In genomic region chrX:140064993-140065392, GRCh38 we compare ENCODE assay signal across 16 cellular contexts.
A peak's percentile ranks its signal among the peaks of the same experiment; 100 is the strongest.
DNase-seq lines count a peak whose midpoint lies in the region; ATAC-seq, FAIRE-seq and TF ChIP-seq lines count a peak whose summit lies in the region.
"Had no signal": no experiment of that assay in that cellular context is flagged by ENCODE, and none has a peak within 500 bp of the region (broad histone marks: within the 10 kb centered on the region; RNA-seq: fewer than 3 reads in every experiment).

No MANE protein-coding gene starts in this region.

- no peaks in the 10 kb centered on the region for H3K4me1 Mint-ChIP-seq in stimulated activated effector memory CD8-positive, alpha-beta T cell treated with anti-CD3 and anti-CD28 coated beads, Interleukin-12 subunit alpha, Interleukin-12 subunit beta, amount 100 ng/mL, for 72 hours

- DNase-seq in A549 (ENCODE audit: low read depth in 1 of 2, low spot score in 1 of 2), result no peak
- DNase-seq in HL-60 (ENCODE audit: low read depth in 1 of 2, low spot score in 1 of 2), result peak; percentile 16 to 56
- DNase-seq in left lobe of liver (ENCODE audit: low spot score), result peak; percentile 81
- DNase-seq in renal cortical epithelial cell (ENCODE audit: low read depth), result peak; percentile 4
- DNase-seq in NK-92 treated with Interleukin-12 subunit alpha and Interleukin-12 subunit beta, amount 100 ng/mL, for 24 hours (lab: John Stamatoyannopoulos, UW), result no peak
- DNase-seq in stimulated activated effector memory CD8-positive, alpha-beta T cell treated with anti-CD3 and anti-CD28 coated beads, Interleukin-12 subunit alpha, Interleukin-12 subunit beta, amount 100 ng/mL, for 72 hours (ENCODE audit: low spot score in 2 of 2), result no peak
- DNase-seq in GM10248 (ENCODE audit: extremely low spot score), result no peak
- DNase-seq: AML-193; CD4-positive, alpha-beta T cell; DMS153; DMS79; GDM1; H9 had no signal

- H3K36me3 Mint-ChIP-seq in stimulated activated effector memory CD8-positive, alpha-beta T cell treated with anti-CD3 and anti-CD28 coated beads, Interleukin-12 subunit alpha, Interleukin-12 subunit beta, amount 100 ng/mL, for 72 hours, result no peaks in the 10 kb centered on the region

- H3K4me3 ChIP-seq in A549 (no peak overlapping the region), HL-60 (replicated peaks; ENCODE audit: insufficient read depth, low read length) (no peak overlapping the region)

- ATAC-seq in A549 (no peak), left lobe of liver (peak; percentile 90)
- no peak for ATAC-seq in stimulated activated effector memory CD8-positive, alpha-beta T cell treated with anti-CD3 and anti-CD28 coated beads, Interleukin-12 subunit alpha, Interleukin-12 subunit beta, amount 100 ng/mL, for 72 hours

- TF ChIP-seq EP300 in A549 (IDR thresholded peaks at IDR 0.05), result no peak

- H3K4me3 Mint-ChIP-seq in stimulated activated effector memory CD8-positive, alpha-beta T cell treated with anti-CD3 and anti-CD28 coated beads, Interleukin-12 subunit alpha, Interleukin-12 subunit beta, amount 100 ng/mL, for 72 hours, result no peak overlapping the region
- H3K4me3 Mint-ChIP-seq: CD4-positive, alpha-beta T cell; H9 had no signal

- TF ChIP-seq POLR2A in A549 (IDR thresholded peaks at IDR 0.05; ENCODE audit: low read length), result no peak

- FAIRE-seq in A549 (lab: Jason Lieb, UNC), result peak; percentile 18
- FAIRE-seq: A204.1, H1 had no signal

- CTCF ChIA-PET in A549 (lab: Yijun Ruan, JAX) (interaction anchor here (0.6 to 0.7 kb wide), 2 partner anchors 9 to 12 kb away, joined by 3 read pairs; no protein-coding TSS in a partner anchor), GM10248 (lab: Yijun Ruan, JAX) (no interaction called here)

- H3K27ac ChIP-seq in A549 (no peak overlapping the region), HL-60 (replicated peaks) (no peak overlapping the region; the same call in none of the 2 replicates)
- H3K27ac ChIP-seq: C4-2B had no signal

- POLR2A ChIA-PET in A549 (lab: Yijun Ruan, JAX), result no interaction called here
- POLR2A ChIA-PET in GM10248 (lab: Yijun Ruan, JAX), result no interaction called here

- no peaks in the 10 kb centered on the region for H3K9me3 ChIP-seq in A549

- no peaks in the 10 kb centered on the region for H3K27me3 ChIP-seq in HL-60 (ENCODE audit: insufficient read depth, poor library complexity, severe bottlenecking)

- no peaks in the 10 kb centered on the region for H3K9me3 Mint-ChIP-seq in stimulated activated effector memory CD8-positive, alpha-beta T cell treated with anti-CD3 and anti-CD28 coated beads, Interleukin-12 subunit alpha, Interleukin-12 subunit beta, amount 100 ng/mL, for 72 hours
- H3K9me3 Mint-ChIP-seq: CD4-positive, alpha-beta T cell had no signal

- WGBS in A549 (ENCODE audit: missing lambda C conversion rate), result 2% methylated on average over 4 of the region's 4 CpGs

- TF ChIP-seq CTCF in A549 (IDR thresholded peaks at IDR 0.05), result no peak
- no peak for TF ChIP-seq CTCF in HL-60 (IDR thresholded peaks at IDR 0.05; ENCODE audit: insufficient read depth, low read length)
- no peak for TF ChIP-seq CTCF in GM10248 (IDR thresholded peaks at IDR 0.05; ENCODE audit: control extremely low read depth, extremely low read depth, low read depth, missing control alignments)

- no peaks in the 10 kb centered on the region for H3K4me1 ChIP-seq in A549

- H3K4me2 ChIP-seq in A549, result no peak overlapping the region

- H3K27ac Mint-ChIP-seq in stimulated activated effector memory CD8-positive, alpha-beta T cell treated with anti-CD3 and anti-CD28 coated beads, Interleukin-12 subunit alpha, Interleukin-12 subunit beta, amount 100 ng/mL, for 72 hours, result no peak overlapping the region
- H3K27ac Mint-ChIP-seq: CD4-positive, alpha-beta T cell; H9 had no signal

- TF ChIP-seq RAD21 in A549 (conservative IDR thresholded peaks at IDR 0.05 in 1 of 2, IDR thresholded peaks at IDR 0.05 in 1 of 2), result no peak

TF ChIP-seq in A549, 52 proteins besides CTCF, POLR2A, EP300 and RAD21:
- TF ChIP-seq HES2 (IDR thresholded peaks at IDR 0.05) (no peak), HEYL (CRISPR knock-in tag; IDR thresholded peaks at IDR 0.05) (no peak), RARB (CRISPR knock-in tag; IDR thresholded peaks at IDR 0.05) (no peak), FOSB (CRISPR knock-in tag; IDR thresholded peaks at IDR 0.05) (no peak), REST (IDR thresholded peaks at IDR 0.05) (no peak), KDM1A (IDR thresholded peaks at IDR 0.05; ENCODE audit: low read depth) (no peak), CHD2 (IDR thresholded peaks at IDR 0.05; ENCODE audit: low read length, partially characterized antibody) (no peak), CHD4 (IDR thresholded peaks at IDR 0.05; ENCODE audit: borderline replicate concordance) (no peak), CBX2 (IDR thresholded peaks at IDR 0.05; ENCODE audit: borderline replicate concordance, low read depth) (no peak), E2F6 (IDR thresholded peaks at IDR 0.05; ENCODE audit: borderline replicate concordance, low read depth) (no peak), PBX3 (IDR thresholded peaks at IDR 0.05) (no peak), USF2 (IDR thresholded peaks at IDR 0.05) (no peak), NFE2L2 (conservative IDR thresholded peaks at IDR 0.05; ENCODE audit: low read length) (no peak), RCOR1 (IDR thresholded peaks at IDR 0.05; ENCODE audit: low read depth, low read length) (no peak), ATOH8 (CRISPR knock-in tag; IDR thresholded peaks at IDR 0.05; ENCODE audit: low read depth) (no peak), CBX8 (IDR thresholded peaks at IDR 0.05) (no peak)
TF ChIP-seq in A549: peak in this region for 0.

Comparison
In these comparisons a context has a peak if more than half of its experiments do, and no peak if none do; other contexts are left out.
1. DNase-seq: peak in HL-60 (2 of 2), left lobe of liver (single experiment) and renal cortical epithelial cell (single experiment); none in A549 (0 of 2), NK-92 treated with Interleukin-12 subunit alpha and Interleukin-12 subunit beta, amount 100 ng/mL, for 24 hours (single experiment), stimulated activated effector memory CD8-positive, alpha-beta T cell treated with anti-CD3 and anti-CD28 coated beads, Interleukin-12 subunit alpha, Interleukin-12 subunit beta, amount 100 ng/mL, for 72 hours (0 of 2) and GM10248 (single experiment).